19 cellular contexts compared by ENCODE assay signal in genomic region chr10:121338206-121338991, GRCh38.
DNase-seq lines count a peak whose midpoint lies in the region; ATAC-seq, FAIRE-seq and TF ChIP-seq lines count a peak whose summit lies in the region.
"Had no signal": no experiment of that assay in that cellular context is flagged by ENCODE, and none has a peak within 500 bp of the region (broad histone marks: within the 10 kb centered on the region; RNA-seq: fewer than 3 reads in every experiment).

No MANE protein-coding gene starts in this region.

- intact Hi-C loops in pancreas (cut with DNase I) (no loop called here), breast epithelium (cut with DNase I; ENCODE audit: low total_unique reads) (no loop called here)

- no peaks in the 10 kb centered on the region for H3K9me3 Mint-ChIP-seq in nephron progenitor cell

- peak overlapping the region; percentile 17 for H3K27ac Mint-ChIP-seq in nephron progenitor cell

- H3K4me1 Mint-ChIP-seq in nephron progenitor cell: peaks cover 66% of the 10 kb centered on the region

- WGBS in pancreas, 2 donors: 88 to 92% methylated on average over 9 of the region's 9 CpGs

- ATAC-seq in pancreas (no peak), HG02642 (IDR thresholded peaks at IDR 0.05; ENCODE audit: poor library complexity, unreplicated experiment) (no peak)
- ATAC-seq: A549, HepG2 had no signal

- H3K4me3 ChIP-seq in cardiac muscle cell (no peak overlapping the region), pancreas (no peak overlapping the region), breast epithelium (no peak overlapping the region), foreskin fibroblast (ENCODE audit: low read depth in 1 of 2, low read length in 2 of 2) (no peak overlapping the region)
- H3K4me3 ChIP-seq: A549 had no signal

- TF ChIP-seq CTCF in cardiac muscle cell (IDR thresholded peaks at IDR 0.05; ENCODE audit: low read depth, low read length) (no peak), nephron progenitor cell (IDR thresholded peaks at IDR 0.05) (no peak), pancreas (IDR thresholded peaks at IDR 0.05) (no peak), breast epithelium (IDR thresholded peaks at IDR 0.05) (no peak), foreskin fibroblast (IDR thresholded peaks at IDR 0.05; ENCODE audit: low read depth, low read length) (no peak)

- no peaks in the 10 kb centered on the region for H3K9me3 ChIP-seq in cardiac muscle cell (ENCODE audit: low read depth)
- H3K9me3 ChIP-seq in pancreas: no peaks in the 10 kb centered on the region
- H3K9me3 ChIP-seq in breast epithelium: no peaks in the 10 kb centered on the region
- H3K9me3 ChIP-seq: A549 had no signal

- H3K4me1 ChIP-seq in cardiac muscle cell (ENCODE audit: low read depth) (peaks cover 45% of the 10 kb centered on the region), pancreas (no peaks in the 10 kb centered on the region), breast epithelium (no peaks in the 10 kb centered on the region)
- H3K4me1 ChIP-seq: A549 had no signal

- no peaks in the 10 kb centered on the region for H3K36me3 ChIP-seq in cardiac muscle cell
- H3K36me3 ChIP-seq in pancreas: no peaks in the 10 kb centered on the region
- H3K36me3 ChIP-seq in breast epithelium: no peaks in the 10 kb centered on the region

- H3K27me3 ChIP-seq in cardiac muscle cell: no peaks in the 10 kb centered on the region
- no peaks in the 10 kb centered on the region for H3K27me3 ChIP-seq in pancreas
- no peaks in the 10 kb centered on the region for H3K27me3 ChIP-seq in breast epithelium

- DNase-seq in DMS 273 (lab: John Stamatoyannopoulos, UW; ENCODE audit: unreplicated experiment): peak; percentile 78
- peak; percentile 70 for DNase-seq in NCI-H2227 (lab: John Stamatoyannopoulos, UW; ENCODE audit: unreplicated experiment)
- DNase-seq in cardiac muscle cell (ENCODE audit: low read depth in 1 of 2, low spot score in 1 of 2): peak in 1 of 2 donors; percentile 25
- no peak for DNase-seq in nephron progenitor cell
- no peak for DNase-seq in pancreas
- no peak for DNase-seq in breast epithelium (ENCODE audit: low spot score in 2 of 2)
- no peak for DNase-seq in foreskin fibroblast
- DNase-seq: COR-L47, DMS79 treated with DMSO at 0.1 percent for 48 hours, GDM1, GOT3, SIG-M5 had no signal

- H3K27ac ChIP-seq in cardiac muscle cell (peak overlapping the region; percentile 53), pancreas (no peak overlapping the region), breast epithelium (no peak overlapping the region)
- H3K27ac ChIP-seq: A549, C4-2B, KMS-11 had no signal

- H3K4me3 Mint-ChIP-seq in nephron progenitor cell: no peak overlapping the region

- peaks cover 9% of the 10 kb centered on the region for H3K27me3 Mint-ChIP-seq in nephron progenitor cell (ENCODE audit: low read depth, poor library complexity)

- H3K36me3 Mint-ChIP-seq in nephron progenitor cell (ENCODE audit: low read depth): no peaks in the 10 kb centered on the region

- no peak for FAIRE-seq in pancreas (lab: Jason Lieb, UNC)
- FAIRE-seq: A549, GM19239, HepG2, RCC 7860 had no signal

- TF ChIP-seq POLR2A in breast epithelium (IDR thresholded peaks at IDR 0.05): no peak

Comparison
In these comparisons a context has a peak if more than half of its experiments do, and no peak if none do; other contexts are left out.
1. DNase-seq: peak in DMS 273 (single experiment) and NCI-H2227 (single experiment); none in nephron progenitor cell (single experiment), pancreas (0 of 6), breast epithelium (0 of 2) and foreskin fibroblast (0 of 2).